In the genomic region with DNA sequence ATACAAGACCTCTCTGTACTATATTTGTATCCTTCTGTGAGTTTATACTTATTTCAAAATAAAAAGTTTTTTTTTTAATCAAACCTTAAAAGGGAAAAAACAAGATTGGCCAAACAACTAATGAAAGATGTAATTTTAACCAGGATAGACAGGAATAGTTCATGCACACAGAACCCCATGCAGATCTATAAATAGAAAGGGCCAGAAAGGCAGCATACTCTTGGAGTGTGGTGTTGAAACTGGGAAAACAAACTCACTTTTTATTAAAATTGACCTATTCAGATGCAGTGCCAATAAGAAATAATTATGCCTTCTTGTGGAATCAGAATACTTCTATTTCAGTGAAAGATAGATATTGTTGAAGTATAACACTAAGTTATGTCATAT, we compare ENCODE assay signal across 21 cellular contexts.
DNase-seq lines count a peak whose midpoint lies in the region; ATAC-seq and TF ChIP-seq lines count a peak whose summit lies in the region.
"Had no signal": no experiment of that assay in that cellular context is flagged by ENCODE, and none has a peak within 500 bp of the region (broad histone marks: within the 10 kb centered on the region; RNA-seq: fewer than 3 reads in every experiment).

No MANE protein-coding gene starts in this region.

- peak overlapping the region in 5 of 7 donors; percentile 65 to 89 (median 82) for H3K27ac Mint-ChIP-seq in CD4-positive, alpha-beta memory T cell
- no peak overlapping the region for H3K27ac Mint-ChIP-seq in activated naive CD8-positive, alpha-beta T cell treated with anti-CD3 and anti-CD28 coated beads, Interleukin-2, amount 10 ng/mL, durations not matched to agents 7 days and 5 days
- H3K27ac Mint-ChIP-seq: stimulated activated naive B cell treated with anti-CD40 and anti-IgM and Interleukin-4, amounts not matched to agents 10 μg/mL and 1 μg/mL and 100 μg/mL, for 72 hours had no signal

- H3K27me3 ChIP-seq in CD4-positive, alpha-beta memory T cell (ENCODE audit: insufficient read depth, low read length) = no peaks in the 10 kb centered on the region
- no peaks in the 10 kb centered on the region for H3K27me3 ChIP-seq in psoas muscle (ENCODE audit: insufficient read depth in 3 of 3, low read length in 2 of 3)
- no peaks in the 10 kb centered on the region for H3K27me3 ChIP-seq in A673 (replicated peaks; ENCODE audit: insufficient read depth, low read depth, low read length, poor library complexity)
- H3K27me3 ChIP-seq: esophagus muscularis mucosa, spleen had no signal

- no peak overlapping the region for H3K4me3 ChIP-seq in CD4-positive, alpha-beta memory T cell (ENCODE audit: low read length in 2 of 2)
- H3K4me3 ChIP-seq in psoas muscle (peak overlapping the region; percentile 15), A673 (ENCODE audit: low read depth, low read length, poor library complexity, severe bottlenecking) (no peak overlapping the region)
- H3K4me3 ChIP-seq: esophagus muscularis mucosa, HAP-1, spleen had no signal

- peaks cover 31% of the 10 kb centered on the region for H3K4me1 ChIP-seq in CD4-positive, alpha-beta memory T cell (ENCODE audit: insufficient read depth, low read length)
- peaks cover 69% of the 10 kb centered on the region for H3K4me1 ChIP-seq in psoas muscle
- H3K4me1 ChIP-seq in A673 (ENCODE audit: insufficient read depth, low read length, poor library complexity, severe bottlenecking) = no peaks in the 10 kb centered on the region

- peaks cover 54 to 62% of the 10 kb centered on the region in 2 donors for H3K36me3 Mint-ChIP-seq in CD4-positive, alpha-beta memory T cell
- peaks cover 59% of the 10 kb centered on the region for H3K36me3 Mint-ChIP-seq in activated naive CD8-positive, alpha-beta T cell treated with anti-CD3 and anti-CD28 coated beads, Interleukin-2, amount 10 ng/mL, durations not matched to agents 7 days and 5 days

- peak overlapping the region in 2 of 8 donors; percentile 68 to 75 for H3K4me3 Mint-ChIP-seq in CD4-positive, alpha-beta memory T cell
- H3K4me3 Mint-ChIP-seq in activated naive CD8-positive, alpha-beta T cell treated with anti-CD3 and anti-CD28 coated beads, Interleukin-2, amount 10 ng/mL, durations not matched to agents 7 days and 5 days = peak overlapping the region; percentile 65
- H3K4me3 Mint-ChIP-seq: stimulated activated naive B cell treated with anti-CD40 and anti-IgM and Interleukin-4, amounts not matched to agents 10 μg/mL and 1 μg/mL and 100 μg/mL, for 72 hours had no signal

- TF ChIP-seq CTCF in psoas muscle (IDR thresholded peaks at IDR 0.05) = no peak
- no peak for TF ChIP-seq CTCF in A673 (conservative IDR thresholded peaks at IDR 0.05; ENCODE audit: low read depth, low read length)

- no peak for ATAC-seq in activated naive CD8-positive, alpha-beta T cell treated with anti-CD3 and anti-CD28 coated beads, Interleukin-2, amount 10 ng/mL, durations not matched to agents 7 days and 5 days (ENCODE audit: low read depth)
- ATAC-seq in psoas muscle (peak; percentile 43 to 72 (median 59)), GM18498 (IDR thresholded peaks at IDR 0.05; ENCODE audit: unreplicated experiment) (no peak)
- ATAC-seq: stimulated activated naive B cell treated with anti-CD40 and anti-IgM and Interleukin-4, amounts not matched to agents 10 μg/mL and 1 μg/mL and 100 μg/mL, for 72 hours had no signal

- peaks cover 37 to 48% (median 40%) of the 10 kb centered on the region in 4 donors for H3K4me1 Mint-ChIP-seq in CD4-positive, alpha-beta memory T cell
- H3K4me1 Mint-ChIP-seq in activated naive CD8-positive, alpha-beta T cell treated with anti-CD3 and anti-CD28 coated beads, Interleukin-2, amount 10 ng/mL, durations not matched to agents 7 days and 5 days = peaks cover 43% of the 10 kb centered on the region

- CTCF ChIA-PET in CD4-positive, alpha-beta memory T cell (lab: Charles Lee; ENCODE audit: partially characterized antibody) = no interaction called here
- CTCF ChIA-PET in A673 (lab: Charles Lee) = no interaction called here

- intact Hi-C loops in CD4-positive, alpha-beta memory T cell (cut with micrococcal nuclease) = no loop called here
- intact Hi-C loops in psoas muscle (cut with DNase I) = loop anchor here in 1 of 2 donors (5.0 kb wide), 1 partner anchor 207 kb away; a partner anchor contains a TSS
- intact Hi-C loops in A673 (cut with micrococcal nuclease; ENCODE audit: unreplicated experiment) = no loop called here

- no peak for DNase-seq in CD4-positive, alpha-beta memory T cell
- DNase-seq in activated naive CD8-positive, alpha-beta T cell treated with anti-CD3 and anti-CD28 coated beads, Interleukin-2, amount 10 ng/mL, durations not matched to agents 7 days and 5 days = no peak
- DNase-seq in fibroblast of peridontal ligament (ENCODE audit: extremely low read depth) (peak; percentile 15), psoas muscle (no peak), caudate nucleus (lab: John Stamatoyannopoulos, UW) (no peak), A673 (ENCODE audit: low spot score) (no peak), NCI-H2029 treated with DMSO at 0.1 percent for 48 hours (lab: John Stamatoyannopoulos, UW) (no peak)
- DNase-seq: activated CD4-positive, alpha-beta T cell treated with anti-CD3 and anti-CD28 coated beads for 1 hour; activated naive CD4-positive, alpha-beta T cell; EL; NCI-H1694 treated with DMSO at 0.1 percent for 48 hours; NCI-H2171 treated with DMSO at 0.1 percent for 48 hours; NCI-H524; occipital lobe; SIG-M5; spleen; stimulated activated naive B cell treated with anti-CD40 and anti-IgM and Interleukin-4, amounts not matched to agents 10 μg/mL and 1 μg/mL and 100 μg/mL, for 72 hours had no signal

- H3K27me3 Mint-ChIP-seq in CD4-positive, alpha-beta memory T cell = no peaks in the 10 kb centered on the region
- H3K27me3 Mint-ChIP-seq in activated naive CD8-positive, alpha-beta T cell treated with anti-CD3 and anti-CD28 coated beads, Interleukin-2, amount 10 ng/mL, durations not matched to agents 7 days and 5 days = no peaks in the 10 kb centered on the region
- H3K27me3 Mint-ChIP-seq: stimulated activated naive B cell treated with anti-CD40 and anti-IgM and Interleukin-4, amounts not matched to agents 10 μg/mL and 1 μg/mL and 100 μg/mL, for 72 hours had no signal

- no peak overlapping the region for H3K27ac ChIP-seq in CD4-positive, alpha-beta memory T cell (ENCODE audit: low read depth, low read length)
- H3K27ac ChIP-seq in psoas muscle = peak overlapping the region; percentile 87
- H3K27ac ChIP-seq in caudate nucleus (ENCODE audit: low read depth, low read length) = no peak overlapping the region
- H3K27ac ChIP-seq in A673 (ENCODE audit: low read depth, low read length, poor library complexity, severe bottlenecking) = no peak overlapping the region
- H3K27ac ChIP-seq: esophagus muscularis mucosa had no signal

- POLR2A ChIA-PET in CD4-positive, alpha-beta memory T cell (lab: Charles Lee; ENCODE audit: partially characterized antibody) = interaction anchor here (0.5 kb wide), 1 partner anchor 531 kb away, joined by 4 read pairs; no protein-coding TSS in a partner anchor
- POLR2A ChIA-PET in activated naive CD8-positive, alpha-beta T cell treated with anti-CD3 and anti-CD28 coated beads, Interleukin-2, amount 10 ng/mL, durations not matched to agents 7 days and 5 days (lab: Charles Lee) = no interaction called here
- POLR2A ChIA-PET in A673 (lab: Charles Lee; ENCODE audit: low non-redundant PET) = no interaction called here

- no peaks in the 10 kb centered on the region for H3K9me3 ChIP-seq in CD4-positive, alpha-beta memory T cell (ENCODE audit: control insufficient read depth in 1 of 2, low read length in 2 of 2)
- H3K9me3 ChIP-seq in psoas muscle (no peaks in the 10 kb centered on the region), A673 (ENCODE audit: low read depth, low read length, poor library complexity, severe bottlenecking) (no peaks in the 10 kb centered on the region)
- H3K9me3 ChIP-seq: esophagus muscularis mucosa, HAP-1, spleen had no signal

- H3K9me3 Mint-ChIP-seq in CD4-positive, alpha-beta memory T cell = peaks cover 0 to under 1% (median 0%) of the 10 kb centered on the region in 8 donors
- peaks cover 6% of the 10 kb centered on the region for H3K9me3 Mint-ChIP-seq in activated naive CD8-positive, alpha-beta T cell treated with anti-CD3 and anti-CD28 coated beads, Interleukin-2, amount 10 ng/mL, durations not matched to agents 7 days and 5 days
- H3K9me3 Mint-ChIP-seq: activated T-cell treated with anti-CD3 and anti-CD28 coated beads, Interleukin-2, amount 50 U/mL, for 4 hours; stimulated activated naive B cell treated with anti-CD40 and anti-IgM and Interleukin-4, amounts not matched to agents 10 μg/mL and 1 μg/mL and 100 μg/mL, for 72 hours had no signal

- BruUV-seq in A673 (replicated peaks; lab: Mats Ljungman, UMichigan) = no TSS peak

- no peaks in the 10 kb centered on the region for H3K36me3 ChIP-seq in CD4-positive, alpha-beta memory T cell (ENCODE audit: insufficient read depth, low read length)
- H3K36me3 ChIP-seq in psoas muscle (ENCODE audit: insufficient read depth in 1 of 2, low read depth in 1 of 2) (no peaks in the 10 kb centered on the region), A673 (ENCODE audit: insufficient read depth, low read length, poor library complexity, severe bottlenecking) (no peaks in the 10 kb centered on the region)

Comparison
In these comparisons a context has a peak if more than half of its experiments do, and no peak if none do; other contexts are left out.
1. ATAC-seq: peak in psoas muscle (4 of 4); none in activated naive CD8-positive, alpha-beta T cell treated with anti-CD3 and anti-CD28 coated beads, Interleukin-2, amount 10 ng/mL, durations not matched to agents 7 days and 5 days (single experiment) and GM18498 (single experiment).